ENCODE assay signal across 8 cellular contexts in genomic region chr1:113043144-113043488, GRCh38. TPM values are rescaled to one million over a fixed set of nuclear protein-coding genes. Genes with fewer than 3 reads are reported as not detected.
DNase-seq lines count a peak whose midpoint lies in the region; ATAC-seq and TF ChIP-seq lines count a peak whose summit lies in the region.
"Not testable (repeated sequence)": the region's sequence is repeated elsewhere in the genome, so short reads cannot be mapped to it uniquely, and the experiment has no call there.

No MANE protein-coding gene starts in this region.

- H3K4me1 Mint-ChIP-seq in WTC11 = peaks cover 62% of the 10 kb centered on the region

- H3K9me3 ChIP-seq in DND-41 (ENCODE audit: insufficient read depth, low read length, severe bottlenecking); NT2/D1 (ENCODE audit: insufficient read depth, low read length); right atrium auricular region; mesodermal cell (ENCODE audit: control insufficient read depth, low read length); osteoblast (ENCODE audit: low read depth, low read length); transverse colon: not testable (repeated sequence)

- POLR2A ChIA-PET in WTC11 (lab: Charles Lee) = interaction anchor here (1.0 to 3.1 kb wide), 9 partner anchors 14 to 328 kb away, joined by 3 to 36 read pairs (median 5); partner anchors contain the start of genes LRIG2, PPM1J and SLC16A1

- in situ Hi-C loops in transverse colon (cut with MboI; ENCODE audit: low pct_ligation_motif_present in 1 of 4, low pct_unique_long_range_greater_than_20kb in 1 of 4, low sequenced_read_pairs in 3 of 4) = loop anchor here (5.0 to 25.0 kb wide), 4 partner anchors 158 to 306 kb away; no protein-coding TSS in a partner anchor

- not testable (repeated sequence) for DNase-seq in DND-41; NT2/D1 (ENCODE audit: low read depth, low spot score); WTC11 (ENCODE audit: low spot score); osteoblast (ENCODE audit: insufficient read length, low spot score, missing footprints)
- DNase-seq in coronary artery (ENCODE audit: low spot score) = peak; percentile 26
- DNase-seq in right atrium auricular region (ENCODE audit: low spot score) = peak; percentile 55
- DNase-seq in transverse colon = peak; percentile 41

- H3K9ac ChIP-seq in DND-41 (ENCODE audit: low read depth, low read length) = not testable (repeated sequence)
- peak overlapping the region; percentile 71 for H3K9ac ChIP-seq in NT2/D1 (ENCODE audit: insufficient read length, low read depth)

- CTCF ChIA-PET in WTC11 (lab: Charles Lee) = interaction anchor here (1.0 to 5.0 kb wide), 32 partner anchors 9 to 326 kb away, joined by 3 to 149 read pairs (median 8); partner anchors contain the start of genes LRIG2, PPM1J and SLC16A1

- H3K4me1 ChIP-seq in DND-41 (ENCODE audit: insufficient read depth, low read length) = peaks cover 49% of the 10 kb centered on the region
- H3K4me1 ChIP-seq in NT2/D1 (ENCODE audit: insufficient read depth, insufficient read length) = not testable (repeated sequence)
- H3K4me1 ChIP-seq in right atrium auricular region = peaks cover 0 to 19% of the 10 kb centered on the region in 2 donors
- H3K4me1 ChIP-seq in mesodermal cell (ENCODE audit: control insufficient read depth, insufficient read depth, low read length, poor library complexity, severe bottlenecking) = peaks cover 29% of the 10 kb centered on the region
- peaks cover 18% of the 10 kb centered on the region for H3K4me1 ChIP-seq in osteoblast (ENCODE audit: insufficient read depth, low read length)
- peaks cover 4 to 37% (median 23%) of the 10 kb centered on the region in 4 donors for H3K4me1 ChIP-seq in transverse colon

- not testable (repeated sequence) for TF ChIP-seq POLR2A in transverse colon (IDR thresholded peaks at IDR 0.05)

- H2AFZ ChIP-seq in DND-41 (ENCODE audit: low read depth, low read length); osteoblast (ENCODE audit: low read length): not testable (repeated sequence)

- peak overlapping the region; percentile 100 for H3K27ac Mint-ChIP-seq in WTC11

- H3K36me3 Mint-ChIP-seq in WTC11 = not testable (repeated sequence)

- H3K9me3 Mint-ChIP-seq in WTC11 = not testable (repeated sequence)

- not testable (repeated sequence) for H3K79me2 ChIP-seq in DND-41 (ENCODE audit: insufficient read depth, low read length); osteoblast (ENCODE audit: insufficient read depth, low read length)

- not testable (repeated sequence) for H3K27me3 ChIP-seq in DND-41 (ENCODE audit: insufficient read depth, low read length, poor library complexity); NT2/D1 (ENCODE audit: insufficient read depth, insufficient read length); right atrium auricular region; osteoblast (ENCODE audit: insufficient read depth, low read length); transverse colon

- 61 to 73% methylated on average over 11 to 12 of the region's 12 CpGs for WGBS in mesodermal cell (ENCODE audit: insufficient coverage in 2 of 2), 2 experiments
- 64 to 78% methylated on average over 8 to 12 of the region's 12 CpGs for whole genome bisulfite sequencing in transverse colon (ENCODE audit: low coverage in 1 of 2), 2 donors

- H4K20me1 ChIP-seq in DND-41 (ENCODE audit: insufficient read depth, low read length); osteoblast (ENCODE audit: insufficient read depth, low read length): not testable (repeated sequence)

- 0 out of 2 replicates have a peak overlapping the region, but pooled peaks have one; percentile 15 for H3K27ac ChIP-seq in DND-41 (ENCODE audit: low read length)
- not testable (repeated sequence) for H3K27ac ChIP-seq in coronary artery, right atrium auricular region
- H3K27ac ChIP-seq in mesodermal cell (ENCODE audit: low read depth, low read length, severe bottlenecking) = peak overlapping the region; percentile 96
- peak overlapping the region; percentile 52 for H3K27ac ChIP-seq in osteoblast (ENCODE audit: low read depth, low read length)
- peak overlapping the region; percentile 69 to 80 (median 74) for H3K27ac ChIP-seq in transverse colon

- intact Hi-C loops in transverse colon (cut with DNase I; ENCODE audit: low total_unique reads) = not testable (repeated sequence)

- not testable (repeated sequence) for H3K36me3 ChIP-seq in DND-41 (ENCODE audit: insufficient read depth, low read length); NT2/D1 (ENCODE audit: insufficient read depth, insufficient read length, low read length); right atrium auricular region; mesodermal cell (ENCODE audit: control insufficient read depth, insufficient read depth, low read length); osteoblast (ENCODE audit: insufficient read depth, low read length); transverse colon

- not testable (repeated sequence) for ATAC-seq in DND-41 (ENCODE audit: insufficient read depth, low read depth); WTC11

- H3K4me3 Mint-ChIP-seq in WTC11 = peak overlapping the region; percentile 38

- not testable (repeated sequence) for H3K4me2 ChIP-seq in DND-41 (ENCODE audit: insufficient read depth, low read length)
- peak overlapping the region; percentile 22 for H3K4me2 ChIP-seq in osteoblast (ENCODE audit: insufficient read depth, low read length)

- not testable (repeated sequence) for TF ChIP-seq EP300 in transverse colon (IDR thresholded peaks at IDR 0.05; ENCODE audit: low read depth)

- TF ChIP-seq CTCF in DND-41 (IDR thresholded peaks at IDR 0.05; ENCODE audit: borderline replicate concordance, extremely low read depth, low read length, poor library complexity, severe bottlenecking); WTC11 (IDR thresholded peaks at IDR 0.05); coronary artery (IDR thresholded peaks at IDR 0.05); right atrium auricular region (IDR thresholded peaks at IDR 0.05); osteoblast (IDR thresholded peaks at IDR 0.05; ENCODE audit: extremely low read depth, low read depth, low read length); transverse colon (IDR thresholded peaks at IDR 0.05): not testable (repeated sequence)

- H3K4me3 ChIP-seq in DND-41 (ENCODE audit: low read depth in 1 of 2, low read length in 2 of 2); NT2/D1 (ENCODE audit: insufficient read length, low read depth); coronary artery; right atrium auricular region; mesodermal cell (ENCODE audit: extremely low read depth, insufficient read depth, low read length, poor library complexity, severe bottlenecking); transverse colon: not testable (repeated sequence)
- H3K4me3 ChIP-seq in osteoblast (ENCODE audit: insufficient read depth, low read length) = peak overlapping the region; percentile 12

- not testable (repeated sequence) for H3K27me3 Mint-ChIP-seq in WTC11 (ENCODE audit: low read depth)

RNA-seq across cellular contexts. Expression of gene LRIG2, which starts 29.9 kb away (rescaled TPM):
- total RNA-seq in WTC11 (2021) (22.5 to 23.5 TPM (median 22.9 TPM) in 3 replicates), right atrium auricular region (10 to 100 TPM in 1 of 2 donors, 1 to 10 TPM in 1; 7.1 to 10.4 TPM), osteoblast (17.4 and 18.6 TPM in 2 replicates), transverse colon (10 to 100 TPM in 3 of 4 donors, 1 to 10 TPM in 1; 9.4 to 43.7 (median 27.2) TPM)
- 9.8 TPM for polyA plus RNA-seq in mesodermal cell (2013, experiment 1 of 2)
- 9.5 TPM for polyA plus RNA-seq in mesodermal cell (2013, experiment 2 of 2)
